In genomic region chr5:16565118-16565517, GRCh38 we compare ENCODE assay signal across 16 cellular contexts. TPM values are rescaled to one million over a fixed set of nuclear protein-coding genes. Genes with fewer than 3 reads are reported as not detected.
A peak's percentile ranks its signal among the peaks of the same experiment; 100 is the strongest.
DNase-seq lines count a peak whose midpoint lies in the region; ATAC-seq and TF ChIP-seq lines count a peak whose summit lies in the region.
"Had no signal": no experiment of that assay in that cellular context is flagged by ENCODE, and none has a peak within 500 bp of the region (broad histone marks: within the 10 kb centered on the region; RNA-seq: fewer than 3 reads in every experiment).

No MANE protein-coding gene starts in this region.

- no peaks in the 10 kb centered on the region for H3K9me3 Mint-ChIP-seq in activated T-helper 17 cell treated with anti-CD3 and anti-CD28 coated beads, Interleukin-2, amount 50 U/mL, for 72 hours
- H3K9me3 Mint-ChIP-seq: CD4-positive, alpha-beta memory T cell; GM23338 had no signal

- no peak overlapping the region for H3K4me3 Mint-ChIP-seq in activated T-helper 17 cell treated with anti-CD3 and anti-CD28 coated beads, Interleukin-2, amount 50 U/mL, for 72 hours
- H3K4me3 Mint-ChIP-seq: CD4-positive, alpha-beta memory T cell; GM23338 had no signal

- no peak overlapping the region for H2BK12ac ChIP-seq in trophoblast cell (ENCODE audit: low read length)

- no peak overlapping the region for H2BK5ac ChIP-seq in trophoblast cell (ENCODE audit: low read depth, low read length, poor library complexity)

- H3K4me3 ChIP-seq in esophagus muscularis mucosa (no peak overlapping the region), left ventricle myocardium inferior (no peak overlapping the region), trophoblast cell (ENCODE audit: low read depth, low read length) (no peak overlapping the region)
- H3K4me3 ChIP-seq: GM12878, GM23338 had no signal

- TF ChIP-seq EP300 in esophagus muscularis mucosa (IDR thresholded peaks at IDR 0.05): no peak

- H3K9me3 ChIP-seq in esophagus muscularis mucosa: no peaks in the 10 kb centered on the region
- no peaks in the 10 kb centered on the region for H3K9me3 ChIP-seq in left ventricle myocardium inferior (replicated peaks)
- no peaks in the 10 kb centered on the region for H3K9me3 ChIP-seq in trophoblast cell (ENCODE audit: insufficient read depth, low read depth, low read length)
- H3K9me3 ChIP-seq: BE2C had no signal

- H3K4me1 ChIP-seq in esophagus muscularis mucosa (peaks cover 0 to 4% (median 0%) of the 10 kb centered on the region in 4 donors), left ventricle myocardium inferior (peaks cover 37% of the 10 kb centered on the region), trophoblast cell (ENCODE audit: control insufficient read depth in 1 of 2, insufficient read depth in 2 of 2, low read length in 2 of 2) (no peaks in the 10 kb centered on the region)

- H3K4me1 Mint-ChIP-seq in activated T-helper 17 cell treated with anti-CD3 and anti-CD28 coated beads, Interleukin-2, amount 50 U/mL, for 72 hours: peaks cover 12% of the 10 kb centered on the region

- H3K79me1 ChIP-seq in trophoblast cell (ENCODE audit: low read length): no peaks in the 10 kb centered on the region

- H4K8ac ChIP-seq in trophoblast cell (ENCODE audit: low read depth, low read length): no peak overlapping the region

- H3K27ac Mint-ChIP-seq in activated T-helper 17 cell treated with anti-CD3 and anti-CD28 coated beads, Interleukin-2, amount 50 U/mL, for 72 hours: no peak overlapping the region
- H3K27ac Mint-ChIP-seq: GM23338 had no signal

- DNase-seq in esophagus muscularis mucosa (ENCODE audit: extremely low spot score) (peak; percentile 60), left ventricle myocardium inferior (peak; percentile 34), trophoblast cell (no peak), AG20443 (ENCODE audit: low spot score) (no peak)
- no peak for DNase-seq in activated naive CD4-positive, alpha-beta T cell treated with Interleukin-2 at 50 U/mL for 16 hours
- DNase-seq: BE2C; CD4-positive, alpha-beta memory T cell; DMS79; H7 had no signal

- H3K4me2 ChIP-seq in trophoblast cell (ENCODE audit: low read length): no peak overlapping the region
- H3K4me2 ChIP-seq: GM23338 had no signal

- TF ChIP-seq POLR2A in esophagus muscularis mucosa (IDR thresholded peaks at IDR 0.05; ENCODE audit: low read depth): no peak

- no peaks in the 10 kb centered on the region for H3K27me3 ChIP-seq in esophagus muscularis mucosa
- H3K27me3 ChIP-seq in left ventricle myocardium inferior (ENCODE audit: low read depth): no peaks in the 10 kb centered on the region
- H3K27me3 ChIP-seq in trophoblast cell (ENCODE audit: insufficient read depth, low read length): no peaks in the 10 kb centered on the region
- H3K27me3 ChIP-seq: BE2C had no signal

- H4K91ac ChIP-seq in trophoblast cell (ENCODE audit: low read depth, low read length): no peak overlapping the region

- H3K27me3 Mint-ChIP-seq in activated T-helper 17 cell treated with anti-CD3 and anti-CD28 coated beads, Interleukin-2, amount 50 U/mL, for 72 hours: no peaks in the 10 kb centered on the region
- H3K27me3 Mint-ChIP-seq: CD4-positive, alpha-beta memory T cell had no signal

- H3K79me2 ChIP-seq in trophoblast cell (ENCODE audit: control insufficient read depth, insufficient read depth, low read length, poor library complexity): no peaks in the 10 kb centered on the region

- ATAC-seq in GM21529 (IDR thresholded peaks at IDR 0.05; ENCODE audit: unreplicated experiment): no peak
- no peak for ATAC-seq in activated T-helper 17 cell treated with anti-CD3 and anti-CD28 coated beads, Interleukin-2, amount 50 U/mL, for 72 hours (replicated peaks)
- ATAC-seq: GM12878, GM23338 had no signal

- no peak overlapping the region for H2BK120ac ChIP-seq in trophoblast cell (ENCODE audit: insufficient read depth, low read length, poor library complexity)

- intact Hi-C loops in esophagus muscularis mucosa (cut with DNase I): no loop called here
- intact Hi-C loops in left ventricle myocardium inferior (cut with micrococcal nuclease): no loop called here

- no peak overlapping the region for H2AK5ac ChIP-seq in trophoblast cell (ENCODE audit: low read length)

- H3K9ac ChIP-seq in trophoblast cell (ENCODE audit: low read length): no peak overlapping the region

- no peak overlapping the region for H3K4ac ChIP-seq in trophoblast cell (ENCODE audit: low read depth, low read length)

- no peak overlapping the region for H3K18ac ChIP-seq in trophoblast cell (ENCODE audit: low read length)

- H2AFZ ChIP-seq in trophoblast cell (ENCODE audit: insufficient read depth, low read length, poor library complexity): no peak overlapping the region
- H2AFZ ChIP-seq: GM23338 had no signal

- no peak overlapping the region for H3K14ac ChIP-seq in trophoblast cell (ENCODE audit: low read length)

- H3K27ac ChIP-seq in angular gyrus (ENCODE audit: low read depth, low read length): peak overlapping the region; percentile 47
- no peak overlapping the region for H3K27ac ChIP-seq in esophagus muscularis mucosa (replicated peaks in 1 of 4)
- H3K27ac ChIP-seq in left ventricle myocardium inferior (replicated peaks): peak overlapping the region; percentile 57
- H3K27ac ChIP-seq in trophoblast cell (ENCODE audit: low read depth, low read length): no peak overlapping the region
- H3K27ac ChIP-seq: C4-2B had no signal

- H3K36me3 ChIP-seq in esophagus muscularis mucosa: no peaks in the 10 kb centered on the region
- no peaks in the 10 kb centered on the region for H3K36me3 ChIP-seq in left ventricle myocardium inferior
- H3K36me3 ChIP-seq in trophoblast cell (ENCODE audit: control insufficient read depth in 1 of 2, insufficient read depth in 2 of 2, low read length in 2 of 2): no peaks in the 10 kb centered on the region
- H3K36me3 ChIP-seq: BE2C had no signal

- H4K12ac ChIP-seq in trophoblast cell (ENCODE audit: low read depth, low read length): no peak overlapping the region

- TF ChIP-seq CTCF in esophagus muscularis mucosa (IDR thresholded peaks at IDR 0.05) (no peak), left ventricle myocardium inferior (IDR thresholded peaks at IDR 0.05; ENCODE audit: borderline replicate concordance) (no peak)

- WGBS in esophagus muscularis mucosa: 85% methylated on average over 1 of the region's 1 CpG
- WGBS in trophoblast cell (ENCODE audit: extremely low coverage, insufficient coverage, insufficient read length): no CpG with 5 or more reads among the region's 1 CpG

- H3K23ac ChIP-seq in trophoblast cell (ENCODE audit: low read length): peak overlapping the region; percentile 87

- H3K36me3 Mint-ChIP-seq in activated T-helper 17 cell treated with anti-CD3 and anti-CD28 coated beads, Interleukin-2, amount 50 U/mL, for 72 hours (ENCODE audit: low read depth): peaks cover 37% of the 10 kb centered on the region

RNA-seq across cellular contexts. Expression of gene RETREG1, which starts 51.7 kb away (rescaled TPM):
- total RNA-seq in esophagus muscularis mucosa: 10 to 100 TPM in 2 of 4 donors, 1 to 10 TPM in 2; 7.5 to 13.0 (median 10.3) TPM
- total RNA-seq in left ventricle myocardium inferior: 269 TPM
- polyA plus RNA-seq in trophoblast cell (2013): 11.6 and 13.7 TPM in 2 replicates
- 10 to 100 TPM in 1 of 2 donors, 1 to 10 TPM in 1; 8.4 to 13.5 TPM for total RNA-seq in activated T-helper 17 cell treated with anti-CD3 and anti-CD28 coated beads, Interleukin-2, amount 50 U/mL, for 72 hours
- total RNA-seq: G401 had no signal

Comparison
In these comparisons a context has a peak if more than half of its experiments do, and no peak if none do; other contexts are left out.
1. H3K27ac ChIP-seq: peak in angular gyrus (single experiment) and left ventricle myocardium inferior (single experiment); none in esophagus muscularis mucosa (0 of 4) and trophoblast cell (single experiment).
2. DNase-seq: peak in esophagus muscularis mucosa (single experiment) and left ventricle myocardium inferior (single experiment); none in trophoblast cell (0 of 2), activated naive CD4-positive, alpha-beta T cell treated with Interleukin-2 at 50 U/mL for 16 hours (single experiment) and AG20443 (single experiment).
3. RNA of gene RETREG1, which starts 51.7 kb away (total RNA-seq): 269 TPM in left ventricle myocardium inferior (single experiment); 8.4 to 13.5 TPM in activated T-helper 17 cell treated with anti-CD3 and anti-CD28 coated beads, Interleukin-2, amount 50 U/mL, for 72 hours and 7.5 to 13.0 TPM in esophagus muscularis mucosa; every median in the first group is over 10 times any median in the second.